In the genomic region with DNA sequence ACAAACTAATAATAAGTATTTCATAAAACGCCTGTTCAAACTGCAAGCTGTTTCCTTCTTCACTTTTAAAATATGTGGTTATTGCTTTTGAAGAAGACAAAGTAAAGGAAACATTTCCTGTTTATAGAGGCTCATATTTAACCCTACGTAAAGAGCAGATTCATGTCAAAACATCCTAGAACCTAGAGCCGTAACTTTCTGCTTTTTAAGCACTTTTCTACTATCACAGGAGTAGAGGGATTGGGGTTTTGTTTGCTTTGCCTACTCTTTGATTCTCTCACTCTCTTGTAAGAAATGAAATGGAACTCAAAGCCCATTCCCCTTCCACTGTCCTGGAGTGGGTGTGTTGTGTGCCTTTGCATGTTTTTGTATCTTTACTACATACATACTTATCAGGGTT, we compare ENCODE assay signal across 17 cellular contexts. TPM values are rescaled to one million over a fixed set of nuclear protein-coding genes. Genes with fewer than 3 reads are reported as not detected.
DNase-seq lines count a peak whose midpoint lies in the region; ATAC-seq and TF ChIP-seq lines count a peak whose summit lies in the region.
"Had no signal": no experiment of that assay in that cellular context is flagged by ENCODE, and none has a peak within 500 bp of the region (broad histone marks: within the 10 kb centered on the region; RNA-seq: fewer than 3 reads in every experiment).

No MANE protein-coding gene starts in this region.

- intact Hi-C loops in natural killer cell (cut with micrococcal nuclease) = no loop called here
- intact Hi-C loops in tibial artery (cut with DNase I; ENCODE audit: low total_unique reads) = no loop called here

- DNase-seq in natural killer cell (no peak), fibroblast of villous mesenchyme (ENCODE audit: low read depth) (peak; percentile 64), tibial artery (no peak)
- DNase-seq in natural killer cell treated with Interleukin-12 subunit alpha and Interleukin-12 subunit beta and Interleukin-15 and Interleukin-18, amount 100 ng/mL, for 72 hours (ENCODE audit: low spot score) = no peak
- no peak for DNase-seq in activated CD8-positive, alpha-beta T cell treated with anti-CD3 and anti-CD28 coated beads, Interleukin-2, amount 10 ng/mL, durations not matched to agents 7 days and 5 days
- DNase-seq in effector CD8-positive, alpha-beta T cell (lab: John Stamatoyannopoulos, UW) = no peak
- no peak for DNase-seq in stimulated activated naive B cell treated with anti-CD40 and anti-IgM and Interleukin-4, amounts not matched to agents 10 μg/mL and 1 μg/mL and 100 μg/mL, for 72 hours
- DNase-seq: activated CD8-positive, alpha-beta memory T cell treated with anti-CD3 and anti-CD28 coated beads for 24 hours; HCEC 1CT; mesendoderm; NCI-H1436; NCI-H774; stimulated activated CD4-positive, alpha-beta T cell treated with anti-CD3 and anti-CD28 coated beads, Interleukin-15, amount 100 ng/mL, for 24 hours had no signal

- peaks cover 58 to 66% of the 10 kb centered on the region in 2 donors for H3K4me1 Mint-ChIP-seq in natural killer cell
- peaks cover 48 to 63% of the 10 kb centered on the region in 2 donors for H3K4me1 Mint-ChIP-seq in natural killer cell treated with Interleukin-12 subunit alpha and Interleukin-12 subunit beta and Interleukin-15 and Interleukin-18, amount 100 ng/mL, for 72 hours (ENCODE audit: low read depth in 2 of 2)
- H3K4me1 Mint-ChIP-seq in activated CD8-positive, alpha-beta T cell treated with anti-CD3 and anti-CD28 coated beads, Interleukin-2, amount 10 ng/mL, durations not matched to agents 7 days and 5 days (ENCODE audit: low read depth) = peaks cover 75% of the 10 kb centered on the region
- peaks cover 61 to 89% of the 10 kb centered on the region in 2 donors for H3K4me1 Mint-ChIP-seq in stimulated activated naive B cell treated with anti-CD40 and anti-IgM and Interleukin-4, amounts not matched to agents 10 μg/mL and 1 μg/mL and 100 μg/mL, for 72 hours

- no peak overlapping the region for H3K27ac ChIP-seq in tibial artery
- H3K27ac ChIP-seq: neutrophil, vagina had no signal

- peaks cover 0 to 42% (median 8%) of the 10 kb centered on the region in 3 donors for H3K36me3 ChIP-seq in tibial artery

- no peaks in the 10 kb centered on the region for H3K27me3 Mint-ChIP-seq in natural killer cell (ENCODE audit: low read depth in 2 of 2)
- peaks cover 0 to 4% of the 10 kb centered on the region in 2 donors for H3K27me3 Mint-ChIP-seq in natural killer cell treated with Interleukin-12 subunit alpha and Interleukin-12 subunit beta and Interleukin-15 and Interleukin-18, amount 100 ng/mL, for 72 hours
- no peaks in the 10 kb centered on the region for H3K27me3 Mint-ChIP-seq in activated CD8-positive, alpha-beta T cell treated with anti-CD3 and anti-CD28 coated beads, Interleukin-2, amount 10 ng/mL, durations not matched to agents 7 days and 5 days (ENCODE audit: low read depth)
- no peaks in the 10 kb centered on the region for H3K27me3 Mint-ChIP-seq in stimulated activated naive B cell treated with anti-CD40 and anti-IgM and Interleukin-4, amounts not matched to agents 10 μg/mL and 1 μg/mL and 100 μg/mL, for 72 hours

- peaks cover 16% of the 10 kb centered on the region for H3K36me3 Mint-ChIP-seq in natural killer cell
- H3K36me3 Mint-ChIP-seq in natural killer cell treated with Interleukin-12 subunit alpha and Interleukin-12 subunit beta and Interleukin-15 and Interleukin-18, amount 100 ng/mL, for 72 hours = peaks cover 15% of the 10 kb centered on the region
- H3K36me3 Mint-ChIP-seq in activated CD8-positive, alpha-beta T cell treated with anti-CD3 and anti-CD28 coated beads, Interleukin-2, amount 10 ng/mL, durations not matched to agents 7 days and 5 days (ENCODE audit: low read depth) = peaks cover 70% of the 10 kb centered on the region
- H3K36me3 Mint-ChIP-seq in stimulated activated naive B cell treated with anti-CD40 and anti-IgM and Interleukin-4, amounts not matched to agents 10 μg/mL and 1 μg/mL and 100 μg/mL, for 72 hours = peaks cover 39 to 60% of the 10 kb centered on the region in 2 donors

- H3K27me3 ChIP-seq in tibial artery = no peaks in the 10 kb centered on the region
- H3K27me3 ChIP-seq: neutrophil, vagina had no signal

- POLR2A ChIA-PET in activated CD8-positive, alpha-beta T cell treated with anti-CD3 and anti-CD28 coated beads, Interleukin-2, amount 10 ng/mL, durations not matched to agents 7 days and 5 days (lab: Charles Lee) = interaction anchor here (0.6 kb wide), 2 partner anchors 20 to 83 kb away, joined by 3 to 6 read pairs; no protein-coding TSS in a partner anchor

- peaks cover 0 to 5% (median 0%) of the 10 kb centered on the region in 4 donors for H3K4me1 ChIP-seq in tibial artery

- H3K27ac Mint-ChIP-seq in natural killer cell = peak overlapping the region; percentile 59 to 89
- no peak overlapping the region for H3K27ac Mint-ChIP-seq in natural killer cell treated with Interleukin-12 subunit alpha and Interleukin-12 subunit beta and Interleukin-15 and Interleukin-18, amount 100 ng/mL, for 72 hours
- peak overlapping the region; percentile 88 for H3K27ac Mint-ChIP-seq in activated CD8-positive, alpha-beta T cell treated with anti-CD3 and anti-CD28 coated beads, Interleukin-2, amount 10 ng/mL, durations not matched to agents 7 days and 5 days
- no peak overlapping the region for H3K27ac Mint-ChIP-seq in stimulated activated naive B cell treated with anti-CD40 and anti-IgM and Interleukin-4, amounts not matched to agents 10 μg/mL and 1 μg/mL and 100 μg/mL, for 72 hours

- no peak for ATAC-seq in natural killer cell
- ATAC-seq in natural killer cell treated with Interleukin-12 subunit alpha and Interleukin-12 subunit beta and Interleukin-15 and Interleukin-18, amount 100 ng/mL, for 72 hours = no peak
- ATAC-seq in activated CD8-positive, alpha-beta T cell treated with anti-CD3 and anti-CD28 coated beads, Interleukin-2, amount 10 ng/mL, durations not matched to agents 7 days and 5 days = no peak
- ATAC-seq in stimulated activated naive B cell treated with anti-CD40 and anti-IgM and Interleukin-4, amounts not matched to agents 10 μg/mL and 1 μg/mL and 100 μg/mL, for 72 hours (replicated peaks) = no peak
- ATAC-seq in HG03565 (IDR thresholded peaks at IDR 0.05; ENCODE audit: unreplicated experiment) = no peak
- ATAC-seq: SK-N-SH treated with all-trans-retinoic acid at 6 μM for 48 hours had no signal

- H3K4me3 Mint-ChIP-seq in natural killer cell = no peak overlapping the region
- no peak overlapping the region for H3K4me3 Mint-ChIP-seq in natural killer cell treated with Interleukin-12 subunit alpha and Interleukin-12 subunit beta and Interleukin-15 and Interleukin-18, amount 100 ng/mL, for 72 hours
- peak overlapping the region; percentile 32 for H3K4me3 Mint-ChIP-seq in activated CD8-positive, alpha-beta T cell treated with anti-CD3 and anti-CD28 coated beads, Interleukin-2, amount 10 ng/mL, durations not matched to agents 7 days and 5 days
- H3K4me3 Mint-ChIP-seq in stimulated activated naive B cell treated with anti-CD40 and anti-IgM and Interleukin-4, amounts not matched to agents 10 μg/mL and 1 μg/mL and 100 μg/mL, for 72 hours = no peak overlapping the region

- CTCF ChIA-PET in activated CD8-positive, alpha-beta T cell treated with anti-CD3 and anti-CD28 coated beads, Interleukin-2, amount 10 ng/mL, durations not matched to agents 7 days and 5 days (lab: Charles Lee) = interaction anchor here (1.4 to 2.9 kb wide), 8 partner anchors 9 to 95 kb away, joined by 3 to 31 read pairs (median 9); no protein-coding TSS in a partner anchor

- no peaks in the 10 kb centered on the region for H3K9me3 Mint-ChIP-seq in natural killer cell
- no peaks in the 10 kb centered on the region for H3K9me3 Mint-ChIP-seq in natural killer cell treated with Interleukin-12 subunit alpha and Interleukin-12 subunit beta and Interleukin-15 and Interleukin-18, amount 100 ng/mL, for 72 hours
- no peaks in the 10 kb centered on the region for H3K9me3 Mint-ChIP-seq in activated CD8-positive, alpha-beta T cell treated with anti-CD3 and anti-CD28 coated beads, Interleukin-2, amount 10 ng/mL, durations not matched to agents 7 days and 5 days (ENCODE audit: insufficient read depth)
- no peaks in the 10 kb centered on the region for H3K9me3 Mint-ChIP-seq in stimulated activated naive B cell treated with anti-CD40 and anti-IgM and Interleukin-4, amounts not matched to agents 10 μg/mL and 1 μg/mL and 100 μg/mL, for 72 hours

- H3K9me3 ChIP-seq in tibial artery = no peaks in the 10 kb centered on the region
- H3K9me3 ChIP-seq: neutrophil, vagina had no signal

- TF ChIP-seq CTCF in natural killer cell (IDR thresholded peaks at IDR 0.05) (no peak), fibroblast of villous mesenchyme (IDR thresholded peaks at IDR 0.05; ENCODE audit: insufficient read depth, low read depth, low read length) (no peak), tibial artery (IDR thresholded peaks at IDR 0.05) (no peak)

- no peak overlapping the region for H3K4me3 ChIP-seq in fibroblast of villous mesenchyme (ENCODE audit: low read depth, low read length)
- H3K4me3 ChIP-seq in tibial artery = no peak overlapping the region
- H3K4me3 ChIP-seq: vagina had no signal

RNA-seq across cellular contexts. Expression of a gene that starts 54.0 kb away (rescaled TPM):
- total RNA-seq in natural killer cell = 10 to 100 TPM; 20.0 to 47.0 (median 41.1) TPM
- total RNA-seq in natural killer cell treated with Interleukin-12 subunit alpha and Interleukin-12 subunit beta and Interleukin-15 and Interleukin-18, amount 100 ng/mL, for 72 hours = 10 to 100 TPM in 1 of 2 donors, 1 to 10 TPM in 1; 5.4 to 10.2 TPM
- 1 to 10 TPM; 5.0 to 5.2 TPM for total RNA-seq in activated CD8-positive, alpha-beta T cell treated with anti-CD3 and anti-CD28 coated beads, Interleukin-2, amount 10 ng/mL, durations not matched to agents 7 days and 5 days
- total RNA-seq in fibroblast of villous mesenchyme = 0.86 and 4.5 TPM in 2 replicates

Comparison
In these comparisons a context has a peak if more than half of its experiments do, and no peak if none do; other contexts are left out.
1. H3K27ac Mint-ChIP-seq: peak in natural killer cell (2 of 2) and activated CD8-positive, alpha-beta T cell treated with anti-CD3 and anti-CD28 coated beads, Interleukin-2, amount 10 ng/mL, durations not matched to agents 7 days and 5 days (single experiment); none in natural killer cell treated with Interleukin-12 subunit alpha and Interleukin-12 subunit beta and Interleukin-15 and Interleukin-18, amount 100 ng/mL, for 72 hours (0 of 2) and stimulated activated naive B cell treated with anti-CD40 and anti-IgM and Interleukin-4, amounts not matched to agents 10 μg/mL and 1 μg/mL and 100 μg/mL, for 72 hours (single experiment).